8 cellular contexts compared by ENCODE assay signal in genomic region chr7:112449902-112450806, GRCh38. TPM values are rescaled to one million over a fixed set of nuclear protein-coding genes. Genes with fewer than 3 reads are reported as not detected.
A peak's percentile ranks its signal among the peaks of the same experiment; 100 is the strongest.
DNase-seq lines count a peak whose midpoint lies in the region; ATAC-seq, FAIRE-seq and TF ChIP-seq lines count a peak whose summit lies in the region.

IFRD1 (plus strand) TSS chr7:112450460; CDS start chr7:112450689, 229 bp downstream.

- CTCF ChIA-PET in AG04449 (lab: Yijun Ruan, JAX) = interaction anchor here (0.6 to 1.3 kb wide), 4 partner anchors 10 to 708 kb away, joined by 3 to 4 read pairs (median 4); no protein-coding TSS in a partner anchor

- H3K9ac ChIP-seq in iPS-20b (ENCODE audit: low read depth, low read length) = peak within 1 kb of the TSS; percentile 98

- H3K27ac ChIP-seq in iPS-20b (ENCODE audit: low read length) (peak within 1 kb of the TSS; percentile 95), small intestine (ENCODE audit: low read depth in 1 of 2, low read length in 1 of 2) (peak within 1 kb of the TSS; percentile 97 to 98)

- peak; percentile 88 for DNase-seq in AG04449 (ENCODE audit: low read depth, low spot score)
- DNase-seq in NCI-H2227 treated with DMSO at 0.1 percent for 48 hours (lab: John Stamatoyannopoulos, UW) = peak; percentile 99
- DNase-seq in bronchial epithelial cell (ENCODE audit: low read depth) = peak; percentile 94
- peak; percentile 99 for DNase-seq in small intestine

- TF ChIP-seq CTCF in AG04449 (IDR thresholded peaks at IDR 0.05; ENCODE audit: insufficient read depth, low read length, missing control alignments) (no peak), WI38 (IDR thresholded peaks at IDR 0.05; ENCODE audit: low read depth, low read length) (no peak), bronchial epithelial cell (IDR thresholded peaks at IDR 0.05; ENCODE audit: insufficient read depth, low read length, severe bottlenecking) (no peak)

- ATAC-seq in GM18907 (IDR thresholded peaks at IDR 0.05; ENCODE audit: unreplicated experiment) (peak; percentile 82), HG03159 (IDR thresholded peaks at IDR 0.05; ENCODE audit: unreplicated experiment) (peak; percentile 71)

- POLR2A ChIA-PET in AG04449 (lab: Yijun Ruan, JAX) = interaction anchor here (0.6 to 2.3 kb wide), 32 partner anchors 9 to 706 kb away, joined by 3 to 27 read pairs (median 5); partner anchors contain the start of genes DOCK4, LSMEM1 and ZNF277

- H3K4me3 ChIP-seq in AG04449 (ENCODE audit: low read depth, low read length) = peak within 1 kb of the TSS; percentile 98
- peak within 1 kb of the TSS; percentile 96 for H3K4me3 ChIP-seq in WI38 (ENCODE audit: low read depth, low read length)
- peak within 1 kb of the TSS; percentile 97 for H3K4me3 ChIP-seq in bronchial epithelial cell (ENCODE audit: low read depth, low read length)
- H3K4me3 ChIP-seq in iPS-20b (ENCODE audit: low read length) = peak within 1 kb of the TSS; percentile 96
- H3K4me3 ChIP-seq in small intestine (ENCODE audit: low read depth in 1 of 2, low read length in 2 of 2) = peak within 1 kb of the TSS; percentile 93 to 94

- H3K36me3 ChIP-seq in bronchial epithelial cell (ENCODE audit: control insufficient read depth, insufficient read depth, low read length) = no peaks in the 10 kb centered on the region
- peaks cover 15% of the 10 kb centered on the region; the same call in 1 of the 2 replicates for H3K36me3 ChIP-seq in iPS-20b (ENCODE audit: insufficient read depth, low read depth, low read length)
- no peaks in the 10 kb centered on the region for H3K36me3 ChIP-seq in small intestine (ENCODE audit: control insufficient read depth in 2 of 2, insufficient read depth in 2 of 2, low read length in 2 of 2)

- 0% methylated on average over 67 to 73 of the region's 73 CpGs for WGBS in small intestine, 3 donors

- no peak for FAIRE-seq in bronchial epithelial cell (lab: Jason Lieb, UNC)
- FAIRE-seq in small intestine (lab: Jason Lieb, UNC) = no peak

- H3K9me3 ChIP-seq in iPS-20b (ENCODE audit: insufficient read depth, low read depth, low read length) (no peaks in the 10 kb centered on the region), small intestine (ENCODE audit: control insufficient read depth, low read depth) (no peaks in the 10 kb centered on the region)

- H3K4me1 ChIP-seq in iPS-20b (ENCODE audit: insufficient read depth, low read length) (peaks cover 13% of the 10 kb centered on the region; the same call in 1 of the 2 replicates), small intestine (ENCODE audit: control insufficient read depth in 2 of 2, insufficient read depth in 1 of 2, low read depth in 1 of 2, low read length in 1 of 2) (peaks cover 0 to 9% of the 10 kb centered on the region in 2 donors)

- H3K27me3 ChIP-seq in bronchial epithelial cell (ENCODE audit: control insufficient read depth, insufficient read depth, low read length) = no peaks in the 10 kb centered on the region
- no peaks in the 10 kb centered on the region for H3K27me3 ChIP-seq in iPS-20b (ENCODE audit: insufficient read depth, low read length)
- H3K27me3 ChIP-seq in small intestine (ENCODE audit: control insufficient read depth in 2 of 2, insufficient read depth in 2 of 2, low read length in 2 of 2) = no peaks in the 10 kb centered on the region

RNA-seq across cellular contexts. Expression of gene IFRD1, which starts in this region (rescaled TPM):
- 92.1 and 145 TPM in 2 replicates for total RNA-seq in bronchial epithelial cell
- 10 to 100 TPM; 41.9 to 58.4 (median 49.0) TPM for polyA plus RNA-seq in small intestine

Comparison
In these comparisons a context has a peak if more than half of its experiments do, and no peak if none do; other contexts are left out.
1. Peak in every context shown above with its lines: DNase-seq, ATAC-seq, H3K4me3 ChIP-seq and H3K27ac ChIP-seq.